30 cellular contexts compared by ENCODE assay signal in the genomic region with DNA sequence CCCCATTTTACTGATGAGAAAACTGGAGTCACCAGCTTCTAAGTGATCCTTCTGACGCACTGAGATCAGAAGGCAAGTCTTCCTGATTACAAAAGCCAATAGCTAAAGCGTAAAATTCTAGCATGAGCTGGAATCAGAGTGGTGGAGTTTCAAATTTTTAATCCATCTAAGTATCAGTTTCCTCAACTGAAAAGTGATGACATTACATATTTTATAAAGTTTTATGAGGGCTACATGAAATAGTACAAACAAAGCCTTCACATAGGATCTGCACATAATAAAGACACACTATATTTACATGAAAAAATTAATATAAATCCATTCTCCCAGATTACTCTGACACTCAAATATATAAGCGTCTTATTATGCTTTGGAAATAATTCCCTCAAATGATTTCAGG.
"Had no signal": no experiment of that assay in that cellular context is flagged by ENCODE, and none has a peak within 500 bp of the region (broad histone marks: within the 10 kb centered on the region; RNA-seq: fewer than 3 reads in every experiment).

No MANE protein-coding gene starts in this region.

- H3K79me2 ChIP-seq: parathyroid adenoma had no signal

- H3K4me1 ChIP-seq: parathyroid adenoma, psoas muscle, suprapubic skin, transverse colon, upper lobe of right lung, uterus had no signal

- H3K9me3 ChIP-seq: neutrophil, ovary, psoas muscle, spleen, suprapubic skin, testis, tibial artery, transverse colon, upper lobe of right lung, uterus had no signal

- H3K27me3 ChIP-seq: neutrophil, ovary, spleen, suprapubic skin, testis, tibial artery, transverse colon, upper lobe of right lung had no signal

- ATAC-seq: naive thymus-derived CD8-positive, alpha-beta T cell; natural killer cell treated with Interleukin-12 subunit alpha and Interleukin-12 subunit beta and Interleukin-15 and Interleukin-18, amount 100 ng/mL, for 72 hours; psoas muscle; right cardiac atrium; sciatic nerve; stimulated activated memory B cell treated with anti-CD40 and anti-IgM and Interleukin-4, amounts not matched to agents 10 μg/mL and 1 μg/mL and 100 μg/mL, for 72 hours; stimulated activated naive CD8-positive, alpha-beta T cell treated with anti-CD3 and anti-CD28 coated beads, Interleukin-15, amount 100 ng/mL, for 72 hours; stimulated activated naive CD8-positive, alpha-beta T cell treated with anti-CD3 and anti-CD28 coated beads, Interleukin-15, Interleukin-2, amounts not matched to agents 100 U/mL and 50 U/mL, for 24 hours; upper lobe of right lung had no signal

- H2AFZ ChIP-seq: parathyroid adenoma had no signal

- DNase-seq: naive thymus-derived CD8-positive, alpha-beta T cell; nephron progenitor cell; nucleus accumbens; ovary; posterior cingulate gyrus; psoas muscle; right cardiac atrium; spleen; stimulated activated CD4-positive, alpha-beta T cell treated with anti-CD3 and anti-CD28 coated beads, Interleukin-12 subunit alpha, Interleukin-12 subunit beta, amount 100 ng/mL, for 4 hours; stimulated activated CD4-positive, alpha-beta T cell treated with anti-CD3 and anti-CD28 coated beads, Interleukin-1b, Interleukin-23, amount 100 ng/mL, for 48 hours; stimulated activated CD4-positive, alpha-beta T cell treated with anti-CD3 and anti-CD28 coated beads, Interleukin-4, amount 100 ng/mL, for 1 hour; stimulated activated CD4-positive, alpha-beta T cell treated with anti-CD3 and anti-CD28 coated beads, Interleukin-4, amount 100 ng/mL, for 4 hours; stimulated activated CD8-positive, alpha-beta memory T cell treated with anti-CD3 and anti-CD28 coated beads, Interleukin-4, amount 100 ng/mL, for 48 hours; stimulated activated naive CD4-positive, alpha-beta T cell; stimulated activated naive CD8-positive, alpha-beta T cell treated with anti-CD3 and anti-CD28 coated beads, Interleukin-15, amount 100 ng/mL, for 72 hours; stimulated activated naive CD8-positive, alpha-beta T cell treated with anti-CD3 and anti-CD28 coated beads, Interleukin-15, Interleukin-2, amounts not matched to agents 100 U/mL and 50 U/mL, for 24 hours; substantia nigra; testis; tibial artery; transverse colon; upper lobe of right lung; uterus had no signal

- H3K27ac ChIP-seq: neutrophil, ovary, parathyroid adenoma, psoas muscle, skin epidermis, spleen, suprapubic skin, testis, transverse colon, upper lobe of right lung, uterus had no signal

- H3K9ac ChIP-seq: parathyroid adenoma had no signal

- H3K4me2 ChIP-seq: smooth muscle cell had no signal

- H3K4me3 ChIP-seq: ovary, psoas muscle, skin epidermis, smooth muscle cell, spleen, suprapubic skin, testis, tibial artery, transverse colon, upper lobe of right lung, uterus had no signal

- H3K36me3 ChIP-seq: neutrophil, ovary, spleen, suprapubic skin, tibial artery, transverse colon, upper lobe of right lung, uterus had no signal
